Comparison of ENCODE assay signal across 31 cellular contexts in genomic region chr5:15959560-15960164, GRCh38.
DNase-seq lines count a peak whose midpoint lies in the region; ATAC-seq and TF ChIP-seq lines count a peak whose summit lies in the region.
"Had no signal": no experiment of that assay in that cellular context is flagged by ENCODE, and none has a peak within 500 bp of the region (broad histone marks: within the 10 kb centered on the region; RNA-seq: fewer than 3 reads in every experiment).

No MANE protein-coding gene starts in this region.

- H3K9me3 Mint-ChIP-seq in HFFc6: no peaks in the 10 kb centered on the region
- H3K9me3 Mint-ChIP-seq: endodermal cell had no signal

- no peaks in the 10 kb centered on the region for H3K9me3 ChIP-seq in WERI-Rb-1 (ENCODE audit: severe bottlenecking)
- H3K9me3 ChIP-seq in trophoblast cell (ENCODE audit: insufficient read depth, low read depth, low read length): no peaks in the 10 kb centered on the region
- H3K9me3 ChIP-seq: ascending aorta, esophagus muscularis mucosa, neutrophil, thyroid gland, vagina had no signal

- H3K27me3 Mint-ChIP-seq in HFFc6 (ENCODE audit: insufficient read depth): peaks cover 9% of the 10 kb centered on the region; the same call in 1 of the 2 replicates
- H3K27me3 Mint-ChIP-seq: activated naive CD8-positive, alpha-beta T cell treated with anti-CD3 and anti-CD28 coated beads for 36 hours; activated T-cell treated with anti-CD3 and anti-CD28 coated beads, Interleukin-2, amount 50 U/mL, for 24 hours; naive B cell; progenitor cell of endocrine pancreas had no signal

- no peak overlapping the region for H3K4me3 Mint-ChIP-seq in HFFc6
- H3K4me3 Mint-ChIP-seq: activated naive CD8-positive, alpha-beta T cell treated with anti-CD3 and anti-CD28 coated beads for 36 hours; activated T-cell treated with anti-CD3 and anti-CD28 coated beads, Interleukin-2, amount 50 U/mL, for 24 hours; CD8-positive, alpha-beta T cell; endodermal cell; naive B cell had no signal

- no peak overlapping the region for H3K18ac ChIP-seq in trophoblast cell (ENCODE audit: low read length)

- peak; percentile 71 for ATAC-seq in Right ventricle myocardium superior (ENCODE audit: poor library complexity)
- ATAC-seq: CD8-positive, alpha-beta T cell; sciatic nerve had no signal

- H3K4ac ChIP-seq in trophoblast cell (ENCODE audit: low read depth, low read length): no peak overlapping the region

- H3K4me1 Mint-ChIP-seq in HFFc6 (ENCODE audit: low read depth): no peaks in the 10 kb centered on the region
- H3K4me1 Mint-ChIP-seq: activated naive CD8-positive, alpha-beta T cell treated with anti-CD3 and anti-CD28 coated beads for 36 hours; endodermal cell; naive B cell had no signal

- H3K79me2 ChIP-seq in trophoblast cell (ENCODE audit: control insufficient read depth, insufficient read depth, low read length, poor library complexity): no peaks in the 10 kb centered on the region

- H2BK120ac ChIP-seq in trophoblast cell (ENCODE audit: insufficient read depth, low read length, poor library complexity): no peak overlapping the region

- H3K4me3 ChIP-seq in WERI-Rb-1 (ENCODE audit: low read depth, low read length) (no peak overlapping the region), trophoblast cell (ENCODE audit: low read depth, low read length) (no peak overlapping the region)
- H3K4me3 ChIP-seq: ascending aorta, esophagus muscularis mucosa, GM23248, thyroid gland, vagina had no signal

- H3K4me1 ChIP-seq in trophoblast cell (ENCODE audit: control insufficient read depth in 1 of 2, insufficient read depth in 2 of 2, low read length in 2 of 2): no peaks in the 10 kb centered on the region
- H3K4me1 ChIP-seq: ascending aorta, esophagus muscularis mucosa, thyroid gland, vagina had no signal

- intact Hi-C loops in Right ventricle myocardium superior (cut with DNase I): no loop called here
- intact Hi-C loops in cardiac septum (cut with DNase I): no loop called here

- no peak overlapping the region for H4K12ac ChIP-seq in trophoblast cell (ENCODE audit: low read depth, low read length)

- H4K8ac ChIP-seq in trophoblast cell (ENCODE audit: low read depth, low read length): no peak overlapping the region

- H3K9ac ChIP-seq in trophoblast cell (ENCODE audit: low read length): peak overlapping the region; percentile 73
- H3K9ac ChIP-seq: GM23248 had no signal

- no peak overlapping the region for H3K14ac ChIP-seq in trophoblast cell (ENCODE audit: low read length)

- H2BK5ac ChIP-seq in trophoblast cell (ENCODE audit: low read depth, low read length, poor library complexity): no peak overlapping the region

- H3K36me3 ChIP-seq in WERI-Rb-1: no peaks in the 10 kb centered on the region
- H3K36me3 ChIP-seq in trophoblast cell (ENCODE audit: control insufficient read depth in 1 of 2, insufficient read depth in 2 of 2, low read length in 2 of 2): no peaks in the 10 kb centered on the region
- H3K36me3 ChIP-seq: ascending aorta, esophagus muscularis mucosa, neutrophil, thyroid gland, vagina had no signal

- H3K36me3 Mint-ChIP-seq in HFFc6 (ENCODE audit: low read depth): no peaks in the 10 kb centered on the region
- H3K36me3 Mint-ChIP-seq: activated naive CD8-positive, alpha-beta T cell treated with anti-CD3 and anti-CD28 coated beads for 36 hours; CD8-positive, alpha-beta T cell; naive B cell had no signal

- no CpG with 5 or more reads among the region's 5 CpGs for WGBS in trophoblast cell (ENCODE audit: extremely low coverage, insufficient coverage, insufficient read length)

- H3K27ac Mint-ChIP-seq in HFFc6: no peak overlapping the region
- H3K27ac Mint-ChIP-seq: activated naive CD8-positive, alpha-beta T cell treated with anti-CD3 and anti-CD28 coated beads for 36 hours; activated T-cell treated with anti-CD3 and anti-CD28 coated beads, Interleukin-2, amount 50 U/mL, for 24 hours; CD8-positive, alpha-beta T cell; endodermal cell; naive B cell; progenitor cell of endocrine pancreas had no signal

- H3K27ac ChIP-seq in WERI-Rb-1: peak overlapping the region; percentile 36
- H3K27ac ChIP-seq in trophoblast cell (ENCODE audit: low read depth, low read length): no peak overlapping the region
- H3K27ac ChIP-seq: ascending aorta, esophagus muscularis mucosa, GM23248, neutrophil, thyroid gland, vagina, VCaP had no signal

- H2AK5ac ChIP-seq in trophoblast cell (ENCODE audit: low read length): no peak overlapping the region

- no peak overlapping the region for H2AFZ ChIP-seq in trophoblast cell (ENCODE audit: insufficient read depth, low read length, poor library complexity)
- H2AFZ ChIP-seq: GM23248 had no signal

- no peaks in the 10 kb centered on the region for H3K79me1 ChIP-seq in trophoblast cell (ENCODE audit: low read length)

- H2BK12ac ChIP-seq in trophoblast cell (ENCODE audit: low read length): no peak overlapping the region

- no peak overlapping the region for H4K91ac ChIP-seq in trophoblast cell (ENCODE audit: low read depth, low read length)

- H3K23ac ChIP-seq in trophoblast cell (ENCODE audit: low read length): no peak overlapping the region

- TF ChIP-seq CTCF in WERI-Rb-1 (IDR thresholded peaks at IDR 0.05; ENCODE audit: low read depth, low read length) (no peak), HFFc6 (IDR thresholded peaks at IDR 0.05) (no peak)

- H3K27me3 ChIP-seq in WERI-Rb-1 (ENCODE audit: insufficient read depth, low read depth, severe bottlenecking) (no peaks in the 10 kb centered on the region), trophoblast cell (ENCODE audit: insufficient read depth, low read length) (no peaks in the 10 kb centered on the region)
- H3K27me3 ChIP-seq: ascending aorta, esophagus muscularis mucosa, neutrophil, thyroid gland, vagina had no signal

- no peak overlapping the region for H3K4me2 ChIP-seq in trophoblast cell (ENCODE audit: low read length)

- DNase-seq in Right ventricle myocardium superior: no peak
- DNase-seq in cardiac septum (ENCODE audit: low spot score): no peak
- DNase-seq in WERI-Rb-1: no peak
- DNase-seq in fibroblast of peridontal ligament (ENCODE audit: extremely low read depth): peak; percentile 78
- no peak for DNase-seq in trophoblast cell
- no peak for DNase-seq in HFFc6
- DNase-seq in NCI-H1436 (lab: John Stamatoyannopoulos, UW): no peak
- DNase-seq in NCI-H510A (lab: John Stamatoyannopoulos, UW): no peak
- DNase-seq: activated CD4-positive, alpha-beta T cell treated with anti-CD3 and anti-CD28 coated beads for 4 hours; activated effector memory CD4-positive, alpha-beta T cell treated with anti-CD3 and anti-CD28 coated beads, Interleukin-2, amount 50 U/mL, for 16 hours; activated naive CD8-positive, alpha-beta T cell treated with anti-CD3 and anti-CD28 coated beads for 36 hours; activated T-cell treated with anti-CD3 and anti-CD28 coated beads, Interleukin-2, amount 50 U/mL, for 24 hours; caudate nucleus; CD8-positive, alpha-beta T cell; dermis blood vessel endothelial cell; endodermal cell; GM23248; naive B cell; NCI-H446 treated with DMSO at 0.1 percent for 48 hours; NK-92 treated with Interleukin-12 subunit alpha and Interleukin-12 subunit beta, amount 100 ng/mL, for 24 hours; stimulated activated CD4-positive, alpha-beta T cell treated with anti-CD3 and anti-CD28 coated beads, Interleukin-4, amount 100 ng/mL, for 1 hour; SW 1271; T-helper 9 cell; thyroid gland had no signal
